16 cellular contexts compared by ENCODE assay signal in genomic region chr2:96729748-96730147, GRCh38.
"Had no signal": no experiment of that assay in that cellular context is flagged by ENCODE, and none has a peak within 500 bp of the region (broad histone marks: within the 10 kb centered on the region; RNA-seq: fewer than 3 reads in every experiment).

No MANE protein-coding gene starts in this region.

- H3K27me3 Mint-ChIP-seq: activated naive CD8-positive, alpha-beta T cell; stimulated activated naive CD8-positive, alpha-beta T cell treated with anti-CD3 and anti-CD28 coated beads, Interleukin-15, Interleukin-2, amounts not matched to agents 100 ng/mL and 50 ng/mL, for 24 hours had no signal

- H3K4me1 ChIP-seq: vagina had no signal

- ATAC-seq: lower lobe of right lung had no signal

- H3K4me3 ChIP-seq: cardiac muscle cell, dorsolateral prefrontal cortex, lower lobe of right lung, suprapubic skin, vagina had no signal

- H3K4me3 Mint-ChIP-seq: activated naive CD8-positive, alpha-beta T cell; activated T-helper 1 cell treated with anti-CD3 and anti-CD28 coated beads, Interleukin-12 subunit alpha, Interleukin-12 subunit beta, Interleukin-2, Interleukin-4 antibody, amounts not matched to agents 30 ng/mL and 10 ng/mL and 1 ng/mL, durations not matched to agents 14 hours and 24 hours and 36 hours; endodermal cell; immature natural killer cell; nephron; stimulated activated naive CD8-positive, alpha-beta T cell treated with anti-CD3 and anti-CD28 coated beads, Interleukin-15, Interleukin-2, amounts not matched to agents 100 ng/mL and 50 ng/mL, for 24 hours had no signal

- H3K27me3 ChIP-seq: cardiac muscle cell, dorsolateral prefrontal cortex, suprapubic skin, vagina had no signal

- DNase-seq: activated CD4-positive, alpha-beta T cell treated with anti-CD3 and anti-CD28 coated beads, Interleukin-2, amount 50 U/mL, for 48 hours; dorsolateral prefrontal cortex; endodermal cell; immature natural killer cell; lower lobe of right lung; midbrain; SW 1271; T-helper 2 cell; trophoblast cell had no signal

- H3K9me3 ChIP-seq: lower lobe of right lung, suprapubic skin, vagina had no signal

- H3K27ac ChIP-seq: cardiac muscle cell, dorsolateral prefrontal cortex, lower lobe of right lung, suprapubic skin, vagina had no signal

- H3K9me3 Mint-ChIP-seq: activated T-helper 1 cell treated with anti-CD3 and anti-CD28 coated beads, Interleukin-12 subunit alpha, Interleukin-12 subunit beta, Interleukin-2, Interleukin-4 antibody, amounts not matched to agents 30 ng/mL and 10 ng/mL and 1 ng/mL, durations not matched to agents 14 hours and 24 hours and 36 hours; endodermal cell; immature natural killer cell; nephron; stimulated activated naive CD8-positive, alpha-beta T cell treated with anti-CD3 and anti-CD28 coated beads, Interleukin-15, Interleukin-2, amounts not matched to agents 100 ng/mL and 50 ng/mL, for 24 hours had no signal

- H3K27ac Mint-ChIP-seq: activated naive CD8-positive, alpha-beta T cell; activated T-helper 1 cell treated with anti-CD3 and anti-CD28 coated beads, Interleukin-12 subunit alpha, Interleukin-12 subunit beta, Interleukin-2, Interleukin-4 antibody, amounts not matched to agents 30 ng/mL and 10 ng/mL and 1 ng/mL, durations not matched to agents 14 hours and 24 hours and 36 hours; endodermal cell; nephron; stimulated activated naive CD8-positive, alpha-beta T cell treated with anti-CD3 and anti-CD28 coated beads, Interleukin-15, Interleukin-2, amounts not matched to agents 100 ng/mL and 50 ng/mL, for 24 hours had no signal

- H3K4me1 Mint-ChIP-seq: endodermal cell, immature natural killer cell had no signal
